Comparison of ENCODE assay signal across 23 cellular contexts in the genomic region with DNA sequence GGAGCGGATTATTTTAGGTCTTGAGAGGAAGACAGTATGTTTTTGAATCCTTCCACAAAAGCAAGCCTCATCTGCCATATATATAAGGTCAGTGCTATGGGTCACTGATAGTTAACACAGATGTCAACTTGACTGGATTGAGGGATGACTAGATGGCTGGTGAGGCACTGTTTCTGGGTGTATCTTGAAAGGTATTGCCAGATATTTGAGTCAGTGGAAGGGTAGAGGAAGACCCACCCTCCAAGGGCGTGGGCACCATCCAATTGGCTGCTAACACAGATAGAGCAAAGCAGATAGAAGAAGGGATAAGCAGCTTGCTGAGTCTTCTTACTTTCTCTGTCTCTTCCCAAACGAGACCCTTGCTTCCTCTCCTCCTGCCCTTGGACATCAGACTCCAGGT.
"Had no signal": no experiment of that assay in that cellular context is flagged by ENCODE, and none has a peak within 500 bp of the region (broad histone marks: within the 10 kb centered on the region; RNA-seq: fewer than 3 reads in every experiment).

No MANE protein-coding gene starts in this region.

- ATAC-seq: effector memory CD8-positive, alpha-beta T cell; left ventricle myocardium superior; lower lobe of right lung; natural killer cell; stimulated activated naive B cell treated with anti-CD40 and anti-IgM and Interleukin-4, amounts not matched to agents 10 μg/mL and 1 μg/mL and 100 μg/mL, for 72 hours had no signal

- FAIRE-seq: endometrium, islet of Langerhans, small intestine, urothelium cell line had no signal

- H3K9me3 ChIP-seq: esophagus muscularis mucosa, heart right ventricle, lower lobe of right lung, neutrophil, right lobe of liver, thoracic aorta, tibial nerve, upper lobe of left lung had no signal

- H3K27me3 ChIP-seq: esophagus muscularis mucosa, heart right ventricle, neutrophil, right lobe of liver, tibial nerve, upper lobe of left lung had no signal

- H3K36me3 ChIP-seq: esophagus muscularis mucosa, heart right ventricle, lower lobe of right lung, neutrophil, right lobe of liver, thoracic aorta, tibial nerve, upper lobe of left lung had no signal

- H2AFZ ChIP-seq: parathyroid adenoma had no signal

- DNase-seq: cerebellar nuclear complex; cortex of kidney; effector memory CD8-positive, alpha-beta T cell; foreskin melanocyte; glutamatergic neuron; heart right ventricle; hippocampal formation; left ventricle myocardium superior; lower lobe of right lung; natural killer cell; right lobe of liver; stimulated activated CD4-positive, alpha-beta T cell treated with anti-CD3 and anti-CD28 coated beads, Interleukin-2, amount 100 ng/mL, for 24 hours; stimulated activated naive B cell treated with anti-CD40 and anti-IgM and Interleukin-4, amounts not matched to agents 10 μg/mL and 1 μg/mL and 100 μg/mL, for 72 hours; upper lobe of left lung had no signal

- H3K27ac ChIP-seq: esophagus muscularis mucosa, heart right ventricle, lower lobe of right lung, neutrophil, parathyroid adenoma, right lobe of liver, thoracic aorta, tibial nerve, upper lobe of left lung had no signal

- H3K4me3 ChIP-seq: esophagus muscularis mucosa, heart right ventricle, lower lobe of right lung, right lobe of liver, thoracic aorta, tibial nerve, upper lobe of left lung had no signal

- H3K79me2 ChIP-seq: parathyroid adenoma had no signal

- H3K9ac ChIP-seq: parathyroid adenoma had no signal

- H3K4me1 ChIP-seq: esophagus muscularis mucosa, parathyroid adenoma, right lobe of liver, upper lobe of left lung had no signal
